8 cellular contexts compared by ENCODE assay signal in genomic region chr11:3853935-3854659, GRCh38. TPM values are rescaled to one million over a fixed set of nuclear protein-coding genes. Genes with fewer than 3 reads are reported as not detected.
DNase-seq lines count a peak whose midpoint lies in the region; ATAC-seq and TF ChIP-seq lines count a peak whose summit lies in the region.

No MANE protein-coding gene starts in this region.

- H3K4me2 ChIP-seq in neural progenitor cell, result peak overlapping the region; percentile 98

- H2AFZ ChIP-seq in neural progenitor cell (replicated peaks), result peak overlapping the region; percentile 97

- no peaks in the 10 kb centered on the region for H3K36me3 ChIP-seq in neural progenitor cell

- no peak overlapping the region for H3K27ac Mint-ChIP-seq in neural progenitor cell

- peak overlapping the region; percentile 81 for H3K27ac ChIP-seq in VCaP
- peak overlapping the region in 44 of 59 donors; percentile 28 to 96 (median 90) for H3K27ac ChIP-seq in dorsolateral prefrontal cortex
- no peak overlapping the region for H3K27ac ChIP-seq in neural progenitor cell

- peaks cover 16% of the 10 kb centered on the region for H4K20me1 ChIP-seq in neural progenitor cell (ENCODE audit: low read depth)

- H3K27me3 Mint-ChIP-seq in neural progenitor cell (ENCODE audit: insufficient read depth, low read depth), result peaks cover 4% of the 10 kb centered on the region

- H3K4me1 Mint-ChIP-seq in neural progenitor cell, result peaks cover 38% of the 10 kb centered on the region

- H3K9ac ChIP-seq in neural progenitor cell, result no peak overlapping the region

- H3K27me3 ChIP-seq in dorsolateral prefrontal cortex (no peaks in the 10 kb centered on the region), neural progenitor cell (peaks cover 20% of the 10 kb centered on the region)

- peak; percentile 6 for ATAC-seq in Right ventricle myocardium superior (ENCODE audit: poor library complexity)
- no peak for ATAC-seq in Right ventricle myocardium inferior
- peak; percentile 28 for ATAC-seq in HG03565 (IDR thresholded peaks at IDR 0.05; ENCODE audit: unreplicated experiment)

- no peaks in the 10 kb centered on the region for H3K79me2 ChIP-seq in neural progenitor cell (ENCODE audit: low read depth)

- H3K4me3 ChIP-seq in dorsolateral prefrontal cortex (peak overlapping the region in 28 of 59 donors; percentile 71 to 94 (median 88)), neural progenitor cell (peak overlapping the region; percentile 85)

- no peak for TF ChIP-seq CTCF in VCaP (conservative IDR thresholded peaks at IDR 0.05)
- TF ChIP-seq CTCF in dorsolateral prefrontal cortex (IDR thresholded peaks at IDR 0.05 in 54 of 56, conservative IDR thresholded peaks at IDR 0.05 in 2 of 56; ENCODE audit: low read depth in 1 of 56, partially characterized antibody in 56 of 56), result no peak
- no peak for TF ChIP-seq CTCF in neural progenitor cell (IDR thresholded peaks at IDR 0.05)

- intact Hi-C loops in Right ventricle myocardium superior (cut with DNase I), result loop anchor here (10.0 kb wide), 1 partner anchor 91 kb away; no protein-coding TSS in a partner anchor
- intact Hi-C loops in Right ventricle myocardium inferior (cut with DNase I), result loop anchor here (1.0 kb wide), 1 partner anchor 240 kb away; the partner anchor contains the start of gene RRM1
- intact Hi-C loops in dorsolateral prefrontal cortex (cut with DNase I), result loop anchor here in 1 of 2 donors (2.0 kb wide), 1 partner anchor 219 kb away; no protein-coding TSS in a partner anchor
- intact Hi-C loops in posterior cingulate gyrus (cut with DNase I), result loop anchor here (10.0 kb wide), 1 partner anchor 131 kb away; no protein-coding TSS in a partner anchor

- no peaks in the 10 kb centered on the region for H3K9me3 Mint-ChIP-seq in neural progenitor cell

- H3K36me3 Mint-ChIP-seq in neural progenitor cell, result no peaks in the 10 kb centered on the region

- H3K4me3 Mint-ChIP-seq in neural progenitor cell, result peak overlapping the region; percentile 89

- DNase-seq in Right ventricle myocardium superior (peak; percentile 52), Right ventricle myocardium inferior (ENCODE audit: missing footprints) (no peak), dorsolateral prefrontal cortex (peak in 1 of 10 donors; percentile 5), neural progenitor cell (ENCODE audit: low spot score) (no peak), EL (no peak), posterior cingulate gyrus (no peak)

- no peaks in the 10 kb centered on the region for H3K9me3 ChIP-seq in neural progenitor cell (ENCODE audit: low read depth)

- peaks cover 18% of the 10 kb centered on the region for H3K4me1 ChIP-seq in neural progenitor cell

- H3F3A ChIP-seq in neural progenitor cell (ENCODE audit: low read depth), result peaks cover 21% of the 10 kb centered on the region

RNA-seq across cellular contexts. Expression of gene STIM1, which starts 1.4 kb away (rescaled TPM):
- total RNA-seq in Right ventricle myocardium superior (27.5 TPM), Right ventricle myocardium inferior (28.9 TPM), dorsolateral prefrontal cortex (10 to 100 TPM; 40.9 to 92.8 (median 69.6) TPM), neural progenitor cell (ENCODE audit: low replicate concordance) (17.3 and 18.9 TPM in 2 replicates)

RNA-seq across cellular contexts. Expression of gene RHOG, which starts 13.3 kb away (rescaled TPM):
- total RNA-seq in Right ventricle myocardium superior (22.3 TPM), Right ventricle myocardium inferior (25.6 TPM), dorsolateral prefrontal cortex (100 to 1,000 TPM in 1 of 120 experiments, 10 to 100 TPM in 119; 13.0 to 131 (median 35.8) TPM), neural progenitor cell (ENCODE audit: low replicate concordance) (5.9 and 19.9 TPM in 2 replicates)

RNA-seq across cellular contexts. Expression of gene PGAP2, which starts 45.7 kb away (rescaled TPM):
- total RNA-seq in Right ventricle myocardium superior (26.8 TPM), Right ventricle myocardium inferior (26.6 TPM), dorsolateral prefrontal cortex (10 to 100 TPM; 15.7 to 52.0 (median 29.4) TPM), neural progenitor cell (ENCODE audit: low replicate concordance) (10.0 and 37.4 TPM in 2 replicates)

RNA-seq across cellular contexts. Expression of gene NUP98, which starts 56.7 kb away (rescaled TPM):
- 43.2 TPM for total RNA-seq in Right ventricle myocardium superior
- 40.4 TPM for total RNA-seq in Right ventricle myocardium inferior
- total RNA-seq in dorsolateral prefrontal cortex, result 10 to 100 TPM; 40.2 to 80.3 (median 56.5) TPM
- total RNA-seq in neural progenitor cell (ENCODE audit: low replicate concordance), result 94.8 and 106 TPM in 2 replicates
